1 cellular context compared by ENCODE assay signal in the genomic region with DNA sequence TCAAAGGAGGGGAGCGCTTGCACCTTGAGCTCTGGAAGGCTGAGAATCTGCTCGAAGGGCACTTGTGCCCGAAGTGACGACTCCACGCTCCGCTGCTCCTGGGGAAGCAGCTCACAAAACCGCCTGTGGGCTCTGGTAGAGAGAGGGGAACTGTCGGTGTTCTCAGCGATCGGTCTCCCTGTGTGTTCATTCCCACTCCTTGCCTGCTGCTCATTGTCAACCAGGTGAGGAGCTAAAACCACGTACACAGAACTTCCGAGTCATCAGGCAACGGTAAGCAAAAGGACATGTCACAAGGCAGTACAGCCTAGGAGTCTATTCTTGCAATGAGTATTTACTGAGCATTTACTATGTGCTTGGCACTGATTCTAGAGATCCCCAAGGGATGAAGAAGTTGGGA.
TF ChIP-seq lines count a peak whose summit lies in the region.

No MANE protein-coding gene starts in this region.

TF ChIP-seq in GM12878, 131 proteins besides CTCF, POLR2A, EP300 and RAD21:
- TF ChIP-seq IKZF1 (conservative IDR thresholded peaks at IDR 0.05) (peak; percentile 38), ZNF622 (IDR thresholded peaks at IDR 0.05) (no peak), ZNF274 (IDR thresholded peaks at IDR 0.05; ENCODE audit: insufficient read depth, insufficient read length) (no peak), ESRRA (IDR thresholded peaks at IDR 0.05; ENCODE audit: low read length) (no peak), SMAD5 (IDR thresholded peaks at IDR 0.05; ENCODE audit: low read depth) (no peak), BHLHE40 (IDR thresholded peaks at IDR 0.05; ENCODE audit: borderline replicate concordance in 1 of 2, low read depth in 2 of 2, low read length in 1 of 2) (peak in 1 of 2 experiments; percentile 22; a peak in 1 of 4 replicates), SMARCA5 (IDR thresholded peaks at IDR 0.05) (0 out of 2 replicates have a peak, but pooled peaks have one; percentile 67), DPF2 (IDR thresholded peaks at IDR 0.05) (peak; percentile 26; the same call in 1 of the 2 replicates), TARDBP (IDR thresholded peaks at IDR 0.05; ENCODE audit: borderline replicate concordance) (no peak), PAX5 (IDR thresholded peaks at IDR 0.05; ENCODE audit: borderline replicate concordance, low read depth, low read length) (peak; percentile 98), BACH1 (IDR thresholded peaks at IDR 0.05; ENCODE audit: borderline replicate concordance) (no peak), RCOR1 (conservative IDR thresholded peaks at IDR 0.05; ENCODE audit: low read depth, low read length) (no peak)
- TF ChIP-seq, protein P1, sequence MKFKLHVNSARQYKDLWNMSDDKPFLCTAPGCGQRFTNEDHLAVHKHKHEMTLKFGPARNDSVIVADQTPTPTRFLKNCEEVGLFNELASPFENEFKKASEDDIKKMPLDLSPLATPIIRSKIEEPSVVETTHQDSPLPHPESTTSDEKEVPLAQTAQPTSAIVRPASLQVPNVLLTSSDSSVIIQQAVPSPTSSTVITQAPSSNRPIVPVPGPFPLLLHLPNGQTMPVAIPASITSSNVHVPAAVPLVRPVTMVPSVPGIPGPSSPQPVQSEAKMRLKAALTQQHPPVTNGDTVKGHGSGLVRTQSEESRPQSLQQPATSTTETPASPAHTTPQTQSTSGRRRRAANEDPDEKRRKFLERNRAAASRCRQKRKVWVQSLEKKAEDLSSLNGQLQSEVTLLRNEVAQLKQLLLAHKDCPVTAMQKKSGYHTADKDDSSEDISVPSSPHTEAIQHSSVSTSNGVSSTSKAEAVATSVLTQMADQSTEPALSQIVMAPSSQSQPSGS (IDR thresholded peaks at IDR 0.05; ENCODE audit: low read length), result no peak
